22 cellular contexts compared by ENCODE assay signal in genomic region chrX:104660092-104660491, GRCh38.
"Had no signal": no experiment of that assay in that cellular context is flagged by ENCODE, and none has a peak within 500 bp of the region (broad histone marks: within the 10 kb centered on the region; RNA-seq: fewer than 3 reads in every experiment).

No MANE protein-coding gene starts in this region.

- H3K36me3 ChIP-seq: cardiac muscle cell, thoracic aorta, upper lobe of right lung had no signal

- H3K4me3 ChIP-seq: cardiac muscle cell, hepatocyte, thoracic aorta, upper lobe of right lung had no signal

- H3K27ac ChIP-seq: cardiac muscle cell, hepatocyte, thoracic aorta, upper lobe of right lung had no signal

- H3K4me3 Mint-ChIP-seq: activated naive CD8-positive, alpha-beta T cell treated with anti-CD3 and anti-CD28 coated beads for 36 hours; activated T-cell treated with anti-CD3 and anti-CD28 coated beads, Interleukin-2, amount 50 U/mL, for 4 hours; immature natural killer cell; naive thymus-derived CD4-positive, alpha-beta T cell; neural crest cell; T-helper 1 cell treated with Interleukin-12 subunit alpha and Interleukin-12 subunit beta and Interleukin-4 antibody, amounts not matched to agents 30 μg/mL and 1 μg/mL, for 36 hours had no signal

- H2AFZ ChIP-seq: hepatocyte had no signal

- H3K9me3 ChIP-seq: thoracic aorta, upper lobe of right lung had no signal

- H3K4me2 ChIP-seq: hepatocyte had no signal

- DNase-seq: activated CD4-positive, alpha-beta T cell treated with anti-CD3 and anti-CD28 coated beads for 4 hours; activated CD4-positive, alpha-beta T cell treated with anti-CD3 and anti-CD28 coated beads, Interleukin-2, amount 50 U/mL, for 48 hours; activated CD4-positive, CD25-positive, alpha-beta regulatory T cell; activated CD8-positive, alpha-beta memory T cell treated with anti-CD3 and anti-CD28 coated beads, Interleukin-2, amount 50 U/mL, for 48 hours; activated naive CD4-positive, alpha-beta T cell treated with Interleukin-2 at 50 U/mL for 16 hours; activated naive CD8-positive, alpha-beta T cell treated with anti-CD3 and anti-CD28 coated beads for 36 hours; activated T-cell treated with anti-CD3 and anti-CD28 coated beads, Interleukin-2, amount 50 U/mL, for 4 hours; glutamatergic neuron; immature natural killer cell; kidney glomerular epithelial cell; naive thymus-derived CD4-positive, alpha-beta T cell; retina; stimulated activated CD4-positive, alpha-beta T cell treated with anti-CD3 and anti-CD28 coated beads, Interleukin-4, amount 100 ng/mL, for 24 hours; stimulated activated naive CD4-positive, alpha-beta T cell treated with Interleukin-2 at 50 U/mL for 16 hours; upper lobe of right lung had no signal

- FAIRE-seq: endometrium, frontal cortex had no signal

- H3K4me1 ChIP-seq: upper lobe of right lung had no signal

- H3K27me3 ChIP-seq: cardiac muscle cell, hepatocyte, upper lobe of right lung had no signal

- H3K79me2 ChIP-seq: hepatocyte had no signal

- H3K4me1 Mint-ChIP-seq: activated naive CD8-positive, alpha-beta T cell treated with anti-CD3 and anti-CD28 coated beads for 36 hours; immature natural killer cell; naive thymus-derived CD4-positive, alpha-beta T cell; neural crest cell had no signal

- H3K9me3 Mint-ChIP-seq: activated naive CD8-positive, alpha-beta T cell treated with anti-CD3 and anti-CD28 coated beads for 36 hours; activated T-cell treated with anti-CD3 and anti-CD28 coated beads, Interleukin-2, amount 50 U/mL, for 4 hours; T-helper 1 cell treated with Interleukin-12 subunit alpha and Interleukin-12 subunit beta and Interleukin-4 antibody, amounts not matched to agents 30 μg/mL and 1 μg/mL, for 36 hours had no signal

- ATAC-seq: activated T-cell treated with anti-CD3 and anti-CD28 coated beads, Interleukin-2, amount 50 U/mL, for 4 hours; naive thymus-derived CD4-positive, alpha-beta T cell; upper lobe of right lung had no signal

- H3K27ac Mint-ChIP-seq: activated naive CD8-positive, alpha-beta T cell treated with anti-CD3 and anti-CD28 coated beads for 36 hours; immature natural killer cell; naive thymus-derived CD4-positive, alpha-beta T cell; T-helper 1 cell treated with Interleukin-12 subunit alpha and Interleukin-12 subunit beta and Interleukin-4 antibody, amounts not matched to agents 30 μg/mL and 1 μg/mL, for 36 hours had no signal

- H3K36me3 Mint-ChIP-seq: activated naive CD8-positive, alpha-beta T cell treated with anti-CD3 and anti-CD28 coated beads for 36 hours; immature natural killer cell; naive thymus-derived CD4-positive, alpha-beta T cell had no signal
